ENCODE assay signal across 2 cellular contexts in the genomic region with DNA sequence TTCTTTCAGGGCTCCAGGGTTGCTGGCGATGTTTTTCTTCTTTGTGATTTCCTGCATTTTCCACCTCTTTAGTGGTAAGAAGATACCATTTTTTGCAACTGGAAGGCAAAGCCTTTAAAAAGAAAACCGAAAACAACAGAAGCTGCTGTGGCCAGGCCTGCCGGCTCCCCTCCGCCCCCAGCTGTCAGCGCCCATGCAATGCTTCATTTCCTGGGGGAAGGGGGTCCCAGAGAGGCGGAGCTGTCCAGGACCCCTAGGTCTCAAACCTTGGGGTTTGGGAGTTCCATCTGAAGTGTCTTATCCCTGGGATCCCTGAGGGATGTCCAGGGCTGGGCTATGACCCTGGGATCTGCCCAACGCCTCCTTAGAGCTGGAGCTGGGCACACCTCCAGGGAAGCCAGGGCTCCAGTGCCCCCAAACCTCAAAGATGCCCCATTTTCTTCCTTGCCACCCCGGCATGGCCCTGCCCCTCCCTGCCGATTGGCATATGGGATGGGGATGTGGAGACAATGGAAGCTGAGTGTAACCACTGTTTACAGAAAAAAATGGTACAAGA.
TF ChIP-seq lines count a peak whose summit lies in the region.

No MANE protein-coding gene starts in this region.

TF ChIP-seq in IMR-90, 13 proteins besides CTCF, POLR2A, EP300 and RAD21:
- TF ChIP-seq SMC3 (IDR thresholded peaks at IDR 0.05; ENCODE audit: low read depth, low read length) = no peak
- TF ChIP-seq, protein P1, sequence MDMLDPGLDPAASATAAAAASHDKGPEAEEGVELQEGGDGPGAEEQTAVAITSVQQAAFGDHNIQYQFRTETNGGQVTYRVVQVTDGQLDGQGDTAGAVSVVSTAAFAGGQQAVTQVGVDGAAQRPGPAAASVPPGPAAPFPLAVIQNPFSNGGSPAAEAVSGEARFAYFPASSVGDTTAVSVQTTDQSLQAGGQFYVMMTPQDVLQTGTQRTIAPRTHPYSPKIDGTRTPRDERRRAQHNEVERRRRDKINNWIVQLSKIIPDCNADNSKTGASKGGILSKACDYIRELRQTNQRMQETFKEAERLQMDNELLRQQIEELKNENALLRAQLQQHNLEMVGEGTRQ (IDR thresholded peaks at IDR 0.05; ENCODE audit: low read depth, low read length) = no peak
- no peak for TF ChIP-seq CHD1 (IDR thresholded peaks at IDR 0.05; ENCODE audit: low read depth, low read length)
- no peak for TF ChIP-seq MAZ (IDR thresholded peaks at IDR 0.05; ENCODE audit: borderline replicate concordance, low read depth, low read length)
- no peak for TF ChIP-seq MXI1 (IDR thresholded peaks at IDR 0.05; ENCODE audit: borderline replicate concordance, low read depth, low read length)
- no peak for TF ChIP-seq BHLHE40 (IDR thresholded peaks at IDR 0.05; ENCODE audit: low read depth, low read length)
- TF ChIP-seq RCOR1 (IDR thresholded peaks at IDR 0.05; ENCODE audit: insufficient replicate concordance, low read length) = no peak
- TF ChIP-seq, protein P2, sequence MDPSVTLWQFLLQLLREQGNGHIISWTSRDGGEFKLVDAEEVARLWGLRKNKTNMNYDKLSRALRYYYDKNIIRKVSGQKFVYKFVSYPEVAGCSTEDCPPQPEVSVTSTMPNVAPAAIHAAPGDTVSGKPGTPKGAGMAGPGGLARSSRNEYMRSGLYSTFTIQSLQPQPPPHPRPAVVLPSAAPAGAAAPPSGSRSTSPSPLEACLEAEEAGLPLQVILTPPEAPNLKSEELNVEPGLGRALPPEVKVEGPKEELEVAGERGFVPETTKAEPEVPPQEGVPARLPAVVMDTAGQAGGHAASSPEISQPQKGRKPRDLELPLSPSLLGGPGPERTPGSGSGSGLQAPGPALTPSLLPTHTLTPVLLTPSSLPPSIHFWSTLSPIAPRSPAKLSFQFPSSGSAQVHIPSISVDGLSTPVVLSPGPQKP (IDR thresholded peaks at IDR 0.05; ENCODE audit: borderline replicate concordance, low read depth, low read length) = no peak
- TF ChIP-seq RFX5 (IDR thresholded peaks at IDR 0.05; ENCODE audit: low read depth, low read length) = no peak
- no peak for TF ChIP-seq CEBPB (IDR thresholded peaks at IDR 0.05; ENCODE audit: low read depth, low read length)
- no peak for TF ChIP-seq FOS (IDR thresholded peaks at IDR 0.05; ENCODE audit: low read depth, low read length)
- TF ChIP-seq NFE2L2 (IDR thresholded peaks at IDR 0.05; ENCODE audit: low read depth, low read length) = no peak
- TF ChIP-seq MAFK (IDR thresholded peaks at IDR 0.05; ENCODE audit: low read depth, low read length) = no peak
TF ChIP-seq in IMR-90: peak in this region for 0.

TF ChIP-seq in H1, 55 proteins besides CTCF, POLR2A, EP300 and RAD21:
- TF ChIP-seq CBX5 (IDR thresholded peaks at IDR 0.05; ENCODE audit: low read depth, low read length) = no peak
- TF ChIP-seq TEAD4 (IDR thresholded peaks at IDR 0.05; ENCODE audit: low read depth, low read length) = no peak
- TF ChIP-seq TAF7 (optimal IDR thresholded peaks at IDR 0.05; ENCODE audit: borderline replicate concordance, low read depth, low read length) = no peak
- no peak for TF ChIP-seq TCF12 (IDR thresholded peaks at IDR 0.05; ENCODE audit: low read depth, low read length)
- TF ChIP-seq SUZ12 (IDR thresholded peaks at IDR 0.05; ENCODE audit: low read length) = no peak
- TF ChIP-seq RFX5 (IDR thresholded peaks at IDR 0.05; ENCODE audit: borderline replicate concordance, low read depth, low read length) = no peak
- TF ChIP-seq PHF8 (conservative IDR thresholded peaks at IDR 0.05; ENCODE audit: low read depth, low read length) = no peak
- no peak for TF ChIP-seq BCL11A (IDR thresholded peaks at IDR 0.05; ENCODE audit: low read depth in 2 of 2, low read length in 2 of 2)
- TF ChIP-seq SP2 (IDR thresholded peaks at IDR 0.05; ENCODE audit: low read length) = no peak
TF ChIP-seq in H1: peak in this region for 0.
